ENCODE assay signal across 19 cellular contexts in the genomic region with DNA sequence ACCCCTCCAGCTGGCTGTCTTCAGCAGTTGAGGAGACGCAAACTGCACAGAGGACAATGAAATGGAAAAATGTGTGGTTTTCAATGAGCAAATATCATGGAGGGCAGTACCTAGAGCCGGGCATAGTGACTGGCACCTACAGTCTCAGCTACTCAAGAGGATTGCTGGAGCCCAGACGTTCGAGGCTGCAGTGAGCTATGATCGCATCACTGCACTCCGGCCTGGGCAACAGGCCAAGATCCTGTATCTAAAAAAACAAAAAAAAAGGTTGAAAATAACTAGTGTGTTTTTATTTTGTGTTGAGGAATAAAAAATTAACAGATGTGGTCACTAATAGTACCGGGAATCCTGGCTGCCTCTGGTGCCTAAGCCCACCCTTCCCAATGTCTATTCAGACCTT.
DNase-seq lines count a peak whose midpoint lies in the region; ATAC-seq and TF ChIP-seq lines count a peak whose summit lies in the region.
"Had no signal": no experiment of that assay in that cellular context is flagged by ENCODE, and none has a peak within 500 bp of the region (broad histone marks: within the 10 kb centered on the region; RNA-seq: fewer than 3 reads in every experiment).

No MANE protein-coding gene starts in this region.

- H3K27me3 ChIP-seq in mesendoderm (ENCODE audit: insufficient read depth, low read length, poor library complexity) = no peaks in the 10 kb centered on the region
- H3K27me3 ChIP-seq in osteoblast (ENCODE audit: insufficient read depth, low read length) = no peaks in the 10 kb centered on the region
- H3K27me3 ChIP-seq: BLaER1 had no signal

- no peak overlapping the region for H3K4me3 Mint-ChIP-seq in WTC11
- H3K4me3 Mint-ChIP-seq: CD8-positive, alpha-beta memory T cell; HFFc6 had no signal

- H3K4me2 ChIP-seq in mesendoderm (ENCODE audit: low read length) = no peak overlapping the region
- H3K4me2 ChIP-seq in osteoblast (ENCODE audit: insufficient read depth, low read length) = no peak overlapping the region
- H3K4me2 ChIP-seq: BLaER1 had no signal

- no peak overlapping the region for H2BK15ac ChIP-seq in mesendoderm (replicated peaks; ENCODE audit: low read depth)

- H4K8ac ChIP-seq in mesendoderm (ENCODE audit: low read depth, low read length) = no peak overlapping the region

- peak overlapping the region; percentile 62 for H2BK120ac ChIP-seq in mesendoderm (ENCODE audit: low read depth, low read length)

- no peaks in the 10 kb centered on the region for H3K36me3 ChIP-seq in mesendoderm (ENCODE audit: control insufficient read depth, insufficient read depth, low read length)
- H3K36me3 ChIP-seq in osteoblast (ENCODE audit: insufficient read depth, low read length) = no peaks in the 10 kb centered on the region
- H3K36me3 ChIP-seq: BLaER1 had no signal

- peaks cover 73% of the 10 kb centered on the region for H3K4me1 Mint-ChIP-seq in WTC11
- H3K4me1 Mint-ChIP-seq: CD8-positive, alpha-beta memory T cell had no signal

- peak overlapping the region; percentile 19; the same call in 1 of the 2 replicates for H3K27ac Mint-ChIP-seq in WTC11
- H3K27ac Mint-ChIP-seq: CD8-positive, alpha-beta memory T cell; HFFc6 had no signal

- H2AFZ ChIP-seq in osteoblast (ENCODE audit: low read length) = no peak overlapping the region

- ATAC-seq in WTC11 = no peak
- no peak for ATAC-seq in HG02884 (IDR thresholded peaks at IDR 0.05; ENCODE audit: unreplicated experiment)
- ATAC-seq: K562 had no signal

- no peak overlapping the region for H3K9ac ChIP-seq in mesendoderm (ENCODE audit: low read length)
- H3K9ac ChIP-seq: BLaER1 had no signal

- peaks cover 37% of the 10 kb centered on the region for H3K36me3 Mint-ChIP-seq in WTC11
- H3K36me3 Mint-ChIP-seq: CD8-positive, alpha-beta memory T cell had no signal

- peaks cover 5% of the 10 kb centered on the region for H3K9me3 ChIP-seq in osteoblast (ENCODE audit: low read depth, low read length)
- H3K9me3 ChIP-seq: Caco-2 had no signal

- WGBS in mesendoderm (ENCODE audit: extremely low coverage, insufficient coverage, low lambda C conversion rate) = no CpG with 5 or more reads among the region's 7 CpGs

- H3K4me1 ChIP-seq in mesendoderm (ENCODE audit: control insufficient read depth, low read depth, low read length) = peaks cover 3% of the 10 kb centered on the region
- H3K4me1 ChIP-seq in osteoblast (ENCODE audit: insufficient read depth, low read length) = no peaks in the 10 kb centered on the region
- H3K4me1 ChIP-seq: Caco-2 had no signal

- H3K56ac ChIP-seq in mesendoderm (ENCODE audit: low read length) = peak overlapping the region; percentile 58

- no peaks in the 10 kb centered on the region for H3K27me3 Mint-ChIP-seq in WTC11 (ENCODE audit: low read depth)
- H3K27me3 Mint-ChIP-seq: CD8-positive, alpha-beta memory T cell had no signal

- TF ChIP-seq CTCF in WTC11 (IDR thresholded peaks at IDR 0.05) = no peak
- TF ChIP-seq CTCF in osteoblast (IDR thresholded peaks at IDR 0.05; ENCODE audit: extremely low read depth, low read depth, low read length) = no peak

- no peak overlapping the region for H4K5ac ChIP-seq in mesendoderm (ENCODE audit: low read length)

- no peak overlapping the region for H3K4ac ChIP-seq in mesendoderm (ENCODE audit: low read depth, low read length)

- no peaks in the 10 kb centered on the region for H3K79me2 ChIP-seq in mesendoderm (ENCODE audit: control insufficient read depth, insufficient read depth, low read length)
- H3K79me2 ChIP-seq in osteoblast (ENCODE audit: insufficient read depth, low read length) = no peaks in the 10 kb centered on the region

- in situ Hi-C loops in Caki2 (cut with HindIII; ENCODE audit: low pct_unique_long_range_greater_than_20kb, low sequenced_read_pairs) = no loop called here

- no peak overlapping the region for H3K4me3 ChIP-seq in mesendoderm (ENCODE audit: low read length)
- H3K4me3 ChIP-seq in osteoblast (ENCODE audit: insufficient read depth, low read length) = no peak overlapping the region
- H3K4me3 ChIP-seq: BLaER1, K562 had no signal

- peaks cover 20% of the 10 kb centered on the region for H3K9me3 Mint-ChIP-seq in WTC11

- H3K18ac ChIP-seq in mesendoderm (ENCODE audit: low read length) = peak overlapping the region; percentile 56

- DNase-seq in DMS 273 (lab: John Stamatoyannopoulos, UW; ENCODE audit: unreplicated experiment) (peak; percentile 34), DMS 273 treated with DMSO at 0.1 percent for 48 hours (lab: John Stamatoyannopoulos, UW) (no peak), Caki2 (ENCODE audit: low read depth) (peak; percentile 6), WTC11 (ENCODE audit: low spot score) (no peak), mesendoderm (no peak), mesenteric fat pad (ENCODE audit: low spot score) (no peak), osteoblast (ENCODE audit: insufficient read length, low spot score, missing footprints) (no peak)
- DNase-seq: AML-193; Caco-2; CD8-positive, alpha-beta memory T cell; DMS79; GOT3; HCEC 1CT; HFFc6 had no signal

- no peak overlapping the region for H3K27ac ChIP-seq in mesendoderm (ENCODE audit: low read depth, low read length)
- H3K27ac ChIP-seq in osteoblast (ENCODE audit: low read depth, low read length) = no peak overlapping the region
- H3K27ac ChIP-seq: 22Rv1, BLaER1, HL-60 had no signal

- peak overlapping the region; percentile 79 for H2BK5ac ChIP-seq in mesendoderm (ENCODE audit: low read length)

- H4K20me1 ChIP-seq in osteoblast (ENCODE audit: insufficient read depth, low read length) = no peaks in the 10 kb centered on the region
- H4K20me1 ChIP-seq: BLaER1 had no signal

- POLR2A ChIA-PET in WTC11 (lab: Charles Lee) = interaction anchor here (0.6 kb wide), 1 partner anchor 51 kb away, joined by 3 read pairs; no protein-coding TSS in a partner anchor

- H3K79me1 ChIP-seq in mesendoderm (ENCODE audit: low read length) = peaks cover 3% of the 10 kb centered on the region

- CTCF ChIA-PET in WTC11 (lab: Charles Lee) = no interaction called here

- no peak overlapping the region for H3K23ac ChIP-seq in mesendoderm (ENCODE audit: low read length)

- peak overlapping the region; percentile 75 for H2AK5ac ChIP-seq in mesendoderm (ENCODE audit: low read length)

TF ChIP-seq in WTC11, 78 proteins besides CTCF, POLR2A, EP300 and RAD21 (continues in another document):
- TF ChIP-seq, protein P1, sequence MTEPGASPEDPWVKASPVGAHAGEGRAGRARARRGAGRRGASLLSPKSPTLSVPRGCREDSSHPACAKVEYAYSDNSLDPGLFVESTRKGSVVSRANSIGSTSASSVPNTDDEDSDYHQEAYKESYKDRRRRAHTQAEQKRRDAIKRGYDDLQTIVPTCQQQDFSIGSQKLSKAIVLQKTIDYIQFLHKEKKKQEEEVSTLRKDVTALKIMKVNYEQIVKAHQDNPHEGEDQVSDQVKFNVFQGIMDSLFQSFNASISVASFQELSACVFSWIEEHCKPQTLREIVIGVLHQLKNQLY (CRISPR knock-in tag; IDR thresholded peaks at IDR 0.05) = no peak
- TF ChIP-seq EMX1 (CRISPR knock-in tag; IDR thresholded peaks at IDR 0.05) (no peak), FOXJ3 (CRISPR knock-in tag; IDR thresholded peaks at IDR 0.05; ENCODE audit: borderline replicate concordance) (no peak), ZNF317 (CRISPR knock-in tag; IDR thresholded peaks at IDR 0.05; ENCODE audit: borderline replicate concordance, low read depth) (no peak), ZBTB21 (CRISPR knock-in tag; IDR thresholded peaks at IDR 0.05; ENCODE audit: borderline replicate concordance) (no peak), CREB1 (CRISPR knock-in tag; IDR thresholded peaks at IDR 0.05) (no peak), NR1H2 (CRISPR knock-in tag; IDR thresholded peaks at IDR 0.05) (no peak), ELF4 (CRISPR knock-in tag; IDR thresholded peaks at IDR 0.05; ENCODE audit: low read depth) (no peak), HMGA2 (CRISPR knock-in tag; IDR thresholded peaks at IDR 0.05) (no peak), NFATC4 (CRISPR knock-in tag; IDR thresholded peaks at IDR 0.05) (no peak), ZNF138 (CRISPR knock-in tag; conservative IDR thresholded peaks at IDR 0.05) (no peak), ZNF281 (CRISPR knock-in tag; IDR thresholded peaks at IDR 0.05) (no peak), SOX15 (CRISPR knock-in tag; IDR thresholded peaks at IDR 0.05) (no peak)
- TF ChIP-seq, protein P2, sequence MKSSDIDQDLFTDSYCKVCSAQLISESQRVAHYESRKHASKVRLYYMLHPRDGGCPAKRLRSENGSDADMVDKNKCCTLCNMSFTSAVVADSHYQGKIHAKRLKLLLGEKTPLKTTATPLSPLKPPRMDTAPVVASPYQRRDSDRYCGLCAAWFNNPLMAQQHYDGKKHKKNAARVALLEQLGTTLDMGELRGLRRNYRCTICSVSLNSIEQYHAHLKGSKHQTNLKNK (CRISPR knock-in tag; IDR thresholded peaks at IDR 0.05) = no peak

Comparison
In these comparisons a context has a peak if more than half of its experiments do, and no peak if none do; other contexts are left out.
1. DNase-seq: peak in DMS 273 (single experiment) and Caki2 (single experiment); none in DMS 273 treated with DMSO at 0.1 percent for 48 hours (single experiment), WTC11 (single experiment), mesendoderm (single experiment), mesenteric fat pad (single experiment) and osteoblast (single experiment).